Comparison of ENCODE assay signal across 9 cellular contexts in the genomic region with DNA sequence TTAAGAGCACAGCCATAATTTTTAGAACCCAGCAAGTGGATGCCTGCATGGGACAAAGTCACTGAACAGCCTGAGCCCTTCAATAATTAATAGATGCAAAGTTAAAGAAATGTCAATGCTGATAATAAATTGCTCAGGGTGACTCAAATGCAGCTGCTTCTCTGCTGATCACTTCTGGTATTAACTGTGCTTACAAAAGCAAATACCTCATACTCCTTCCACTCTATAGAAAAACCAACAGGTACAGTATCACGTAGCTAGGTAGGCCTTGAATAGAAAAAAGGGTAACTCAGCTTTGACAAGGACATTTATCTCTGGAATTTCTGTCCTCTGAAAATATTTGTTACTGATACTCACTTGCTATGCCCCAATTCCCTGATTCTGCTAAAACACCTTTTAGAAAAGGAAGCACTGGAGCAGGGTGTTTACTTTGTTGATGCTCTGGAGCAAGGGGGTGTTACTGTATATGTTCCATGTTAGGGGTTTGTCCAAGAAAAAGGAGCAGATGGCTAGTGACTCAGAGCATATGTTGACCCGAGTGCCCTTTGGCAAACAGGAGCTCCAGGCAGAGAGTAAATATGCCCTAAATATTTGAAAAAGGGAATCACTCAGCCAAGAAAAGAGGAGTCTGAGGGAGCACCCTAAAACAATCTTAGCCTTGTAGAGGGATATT. TPM values are rescaled to one million over a fixed set of nuclear protein-coding genes. Genes with fewer than 3 reads are reported as not detected.
A peak's percentile ranks its signal among the peaks of the same experiment; 100 is the strongest.
DNase-seq lines count a peak whose midpoint lies in the region; TF ChIP-seq lines count a peak whose summit lies in the region.
"Had no signal": no experiment of that assay in that cellular context is flagged by ENCODE, and none has a peak within 500 bp of the region (broad histone marks: within the 10 kb centered on the region; RNA-seq: fewer than 3 reads in every experiment).

No MANE protein-coding gene starts in this region.

- H3K9me3 ChIP-seq in HEK293 (ENCODE audit: control insufficient read depth, insufficient read depth, low read depth, low read length) (no peaks in the 10 kb centered on the region), skeletal muscle satellite cell (replicated peaks; ENCODE audit: low read length) (no peaks in the 10 kb centered on the region)
- H3K9me3 ChIP-seq: Peyer's patch had no signal

- H3K27ac ChIP-seq in HEK293 (ENCODE audit: extremely low read depth, low read depth, low read length): no peak overlapping the region

- no peaks in the 10 kb centered on the region for H3K27me3 ChIP-seq in skeletal muscle satellite cell (ENCODE audit: control insufficient read depth, insufficient read depth, low read length)
- H3K27me3 ChIP-seq: Peyer's patch had no signal

- POLR2A ChIA-PET in HEK293 (lab: Yijun Ruan, JAX): interaction anchor here (1.0 to 1.6 kb wide), 2 partner anchors 12 to 59 kb away, joined by 4 read pairs; a partner anchor contains a TSS

- DNase-seq in NCI-H748 treated with DMSO at 0.1 percent for 48 hours (lab: John Stamatoyannopoulos, UW) (peak; percentile 61), epithelial cell of esophagus (ENCODE audit: low read depth) (peak; percentile 30), amniotic stem cell (lab: John Stamatoyannopoulos, UW) (no peak), NCI-H1105 (lab: John Stamatoyannopoulos, UW) (no peak), KG1 (lab: John Stamatoyannopoulos, UW) (no peak), CD1c-positive myeloid dendritic cell (ENCODE audit: extremely low spot score) (no peak)
- DNase-seq: Peyer's patch had no signal

- H3K4me3 ChIP-seq in HEK293 (ENCODE audit: low read depth, low read length): no peak overlapping the region
- no peak overlapping the region for H3K4me3 ChIP-seq in epithelial cell of esophagus (ENCODE audit: low read length)
- H3K4me3 ChIP-seq in skeletal muscle satellite cell (ENCODE audit: low read length): peak overlapping the region; percentile 5
- H3K4me3 ChIP-seq: Peyer's patch had no signal

- H3K36me3 ChIP-seq in HEK293 (ENCODE audit: control insufficient read depth in 2 of 2, insufficient read depth in 1 of 2, low read length in 2 of 2) (no peaks in the 10 kb centered on the region), skeletal muscle satellite cell (ENCODE audit: insufficient read depth, low read length) (no peaks in the 10 kb centered on the region)
- H3K36me3 ChIP-seq: Peyer's patch had no signal

- peak overlapping the region; percentile 40 for H3K4me2 ChIP-seq in skeletal muscle satellite cell (ENCODE audit: low read length)

- TF ChIP-seq CTCF in HEK293 (tag by site-specific recombination; IDR thresholded peaks at IDR 0.05): no peak
- TF ChIP-seq CTCF in epithelial cell of esophagus (IDR thresholded peaks at IDR 0.05; ENCODE audit: insufficient read depth, low read depth, low read length, missing control alignments): no peak

- CTCF ChIA-PET in HEK293 (lab: Yijun Ruan, JAX): interaction anchor here (0.6 to 1.4 kb wide), 7 partner anchors 9 to 209 kb away, joined by 3 to 5 read pairs (median 4); no protein-coding TSS in a partner anchor

- peaks cover 13% of the 10 kb centered on the region for H3K4me1 ChIP-seq in HEK293 (ENCODE audit: control insufficient read depth, insufficient read depth, low read length)
- H3K4me1 ChIP-seq in skeletal muscle satellite cell (ENCODE audit: control insufficient read depth, insufficient read depth, low read length): peaks cover 86% of the 10 kb centered on the region

- H3K9ac ChIP-seq in skeletal muscle satellite cell (ENCODE audit: low read depth, low read length): peak overlapping the region; percentile 26

TF ChIP-seq in HEK293, 187 proteins besides CTCF, POLR2A, EP300 and RAD21:
- TF ChIP-seq ZXDB (tag by site-specific recombination; IDR thresholded peaks at IDR 0.05) (no peak), ZEB2 (tag by site-specific recombination; IDR thresholded peaks at IDR 0.05) (no peak), SCRT2 (tag by site-specific recombination; IDR thresholded peaks at IDR 0.05) (peak; percentile 79), ZFP69B (tag by site-specific recombination; IDR thresholded peaks at IDR 0.05) (no peak)
TF ChIP-seq in HEK293: peak in this region for 1.

RNA-seq across cellular contexts. Expression of a gene that starts 59.1 kb away (rescaled TPM):
- total RNA-seq in skeletal muscle satellite cell (2012; rRNA removed): 351 and 380 TPM in 2 replicates

Comparison
In these comparisons a context has a peak if more than half of its experiments do, and no peak if none do; other contexts are left out.
1. DNase-seq: peak in NCI-H748 treated with DMSO at 0.1 percent for 48 hours (single experiment) and epithelial cell of esophagus (single experiment); none in amniotic stem cell (single experiment), NCI-H1105 (single experiment), KG1 (single experiment) and CD1c-positive myeloid dendritic cell (single experiment).